Comparison of ENCODE assay signal across 1 cellular context in the genomic region with DNA sequence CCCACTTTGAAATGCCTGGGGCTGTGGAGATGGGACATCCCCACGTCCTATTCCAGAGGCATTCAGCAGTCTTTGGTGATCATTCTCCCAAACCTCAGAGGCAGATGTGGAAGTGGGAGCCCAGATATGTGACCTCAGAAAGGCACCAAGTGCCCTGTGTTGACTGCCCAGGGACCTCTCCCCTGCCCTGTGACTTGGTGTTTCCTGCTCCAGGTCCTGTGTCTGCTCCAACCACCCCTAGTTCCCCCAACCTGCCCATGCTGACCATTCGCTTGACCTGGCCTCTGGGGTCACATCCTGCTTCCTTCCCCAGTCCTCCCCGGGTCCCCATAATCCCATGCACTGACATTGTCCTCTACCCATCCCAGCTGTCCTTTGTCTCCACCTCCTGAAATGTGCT.
TF ChIP-seq lines count a peak whose summit lies in the region.

No MANE protein-coding gene starts in this region.

TF ChIP-seq in H1, 55 proteins besides CTCF, POLR2A, EP300 and RAD21:
- TF ChIP-seq BRCA1 (IDR thresholded peaks at IDR 0.05; ENCODE audit: low read depth, low read length) (no peak), EGR1 (IDR thresholded peaks at IDR 0.05; ENCODE audit: borderline replicate concordance, low read depth, low read length) (no peak), SP1 (IDR thresholded peaks at IDR 0.05; ENCODE audit: low read depth, low read length) (no peak), GTF2F1 (IDR thresholded peaks at IDR 0.05; ENCODE audit: borderline replicate concordance, low read depth, low read length) (no peak), KDM4A (IDR thresholded peaks at IDR 0.05; ENCODE audit: low read depth, low read length, severe bottlenecking) (no peak), ZNF274 (IDR thresholded peaks at IDR 0.05; ENCODE audit: borderline replicate concordance, extremely low read depth, low read length) (no peak), RXRA (IDR thresholded peaks at IDR 0.05; ENCODE audit: insufficient read depth, low read depth, low read length) (no peak), CBX5 (IDR thresholded peaks at IDR 0.05; ENCODE audit: low read depth, low read length) (no peak), TBP (IDR thresholded peaks at IDR 0.05; ENCODE audit: low read depth, low read length) (no peak), FOSL1 (IDR thresholded peaks at IDR 0.05; ENCODE audit: insufficient read depth, low read depth, low read length) (no peak), POU5F1 (IDR thresholded peaks at IDR 0.05; ENCODE audit: low read depth, low read length) (no peak), SP2 (IDR thresholded peaks at IDR 0.05; ENCODE audit: low read length) (no peak), CHD7 (IDR thresholded peaks at IDR 0.05; ENCODE audit: insufficient replicate concordance, low read length) (no peak), TAF1 (IDR thresholded peaks at IDR 0.05; ENCODE audit: low read depth, low read length) (no peak), CHD2 (IDR thresholded peaks at IDR 0.05; ENCODE audit: low read length) (no peak), SIRT6 (IDR thresholded peaks at IDR 0.05; ENCODE audit: low read length) (no peak), POLR2AphosphoS5 (IDR thresholded peaks at IDR 0.05; ENCODE audit: low read depth, low read length) (no peak), RNF2 (IDR thresholded peaks at IDR 0.05; ENCODE audit: borderline replicate concordance, low read depth, low read length, missing control alignments, poor library complexity, severe bottlenecking) (no peak)
- TF ChIP-seq, protein P1, sequence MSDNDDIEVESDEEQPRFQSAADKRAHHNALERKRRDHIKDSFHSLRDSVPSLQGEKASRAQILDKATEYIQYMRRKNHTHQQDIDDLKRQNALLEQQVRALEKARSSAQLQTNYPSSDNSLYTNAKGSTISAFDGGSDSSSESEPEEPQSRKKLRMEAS (IDR thresholded peaks at IDR 0.05) = no peak
